In the genomic region with DNA sequence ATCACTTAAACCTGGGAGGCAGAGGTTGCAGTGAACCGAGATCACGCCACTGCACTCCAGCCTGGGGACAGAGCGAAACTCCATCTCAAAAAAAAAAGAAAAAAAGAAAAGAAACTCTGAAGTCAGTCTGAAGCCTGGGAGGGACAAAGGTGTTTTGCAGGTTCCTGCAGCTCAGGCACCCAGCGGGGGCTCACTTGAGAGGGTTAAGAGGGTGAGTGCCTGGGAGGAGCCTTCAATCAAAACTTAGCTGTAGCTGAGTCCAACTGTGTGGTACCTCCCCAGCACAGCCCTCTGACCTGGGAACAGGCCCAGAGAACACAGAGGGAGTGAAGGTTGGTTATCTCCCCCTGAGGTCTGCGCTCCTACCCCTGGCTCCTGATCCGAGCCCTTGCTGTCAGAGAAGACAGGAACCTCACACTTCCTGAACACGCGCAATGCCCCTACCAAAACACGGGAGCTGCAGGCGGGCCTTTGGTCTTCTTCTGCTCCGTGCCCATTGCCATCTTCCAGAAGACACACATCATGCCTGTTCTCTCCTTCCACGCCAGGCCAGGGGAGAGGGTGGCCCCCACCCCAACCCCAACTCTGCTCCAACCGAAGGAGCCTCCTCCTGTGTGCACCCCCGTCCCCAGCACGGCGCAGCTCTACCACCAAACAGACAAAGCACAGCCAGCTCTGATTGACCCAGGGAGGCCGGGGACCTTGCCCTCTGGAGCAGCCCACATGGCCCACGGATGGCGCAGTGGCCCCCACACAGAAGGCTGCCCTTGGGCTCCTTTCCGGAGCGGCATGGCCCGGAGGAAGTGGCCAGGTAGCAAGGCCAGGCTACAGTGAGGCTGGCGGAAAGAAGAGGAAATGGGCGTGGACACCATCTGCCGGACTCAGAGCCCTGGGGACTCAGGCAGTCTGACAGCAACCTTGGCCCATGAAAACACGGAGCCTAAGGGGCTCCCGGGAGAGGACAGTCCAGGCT, we compare ENCODE assay signal across 13 cellular contexts. TPM values are rescaled to one million over a fixed set of nuclear protein-coding genes. Genes with fewer than 3 reads are reported as not detected.
DNase-seq lines count a peak whose midpoint lies in the region; ATAC-seq and TF ChIP-seq lines count a peak whose summit lies in the region.
"Had no signal": no experiment of that assay in that cellular context is flagged by ENCODE, and none has a peak within 500 bp of the region (broad histone marks: within the 10 kb centered on the region; RNA-seq: fewer than 3 reads in every experiment).

No MANE protein-coding gene starts in this region.

- H3K27ac Mint-ChIP-seq in H9 = no peak overlapping the region; a peak in 1 of 7 replicates

- no peak overlapping the region for H4K8ac ChIP-seq in H9 (replicated peaks; ENCODE audit: insufficient read length, low read depth, low read length)

- WGBS in right cardiac atrium = 44% methylated on average over 27 of the region's 27 CpGs
- no CpG with 5 or more reads among the region's 27 CpGs for WGBS in H9 (ENCODE audit: extremely low coverage, insufficient read length, low lambda C conversion rate)

- no peak overlapping the region for H3K23ac ChIP-seq in H9 (ENCODE audit: insufficient read length, low read depth, low read length)

- H3K18ac ChIP-seq in H9 (ENCODE audit: insufficient read length, low read depth, low read length) = no peak overlapping the region

- no peak overlapping the region for H3K9ac ChIP-seq in H9 (ENCODE audit: extremely low read depth, insufficient read length, low read length)

- H3K9me3 Mint-ChIP-seq in H9 = no peaks in the 10 kb centered on the region; a peak in 2 of 5 replicates

- peak; percentile 51 for ATAC-seq in Right ventricle myocardium superior (ENCODE audit: poor library complexity)
- ATAC-seq in right cardiac atrium = peak; percentile 36 to 69
- ATAC-seq in upper lobe of right lung = peak; percentile 17

- no peaks in the 10 kb centered on the region for H3K9me3 ChIP-seq in left ventricle myocardium inferior (replicated peaks)
- H3K9me3 ChIP-seq in right cardiac atrium (ENCODE audit: control insufficient read depth, low read length) = no peaks in the 10 kb centered on the region
- H3K9me3 ChIP-seq in upper lobe of right lung = no peaks in the 10 kb centered on the region
- no peaks in the 10 kb centered on the region for H3K9me3 ChIP-seq in H9 (ENCODE audit: control insufficient read depth, low read depth, low read length)

- no peaks in the 10 kb centered on the region for H3K36me3 Mint-ChIP-seq in H9 (ENCODE audit: insufficient read depth in 1 of 3, low read depth in 3 of 3)
- H3K36me3 Mint-ChIP-seq: CD4-positive, CD25-positive, alpha-beta regulatory T cell had no signal

- H3K4me3 ChIP-seq in left ventricle myocardium inferior (no peak overlapping the region), right cardiac atrium (ENCODE audit: low read length) (no peak overlapping the region), upper lobe of right lung (no peak overlapping the region)

- no peaks in the 10 kb centered on the region for H3K36me3 ChIP-seq in left ventricle myocardium inferior
- no peaks in the 10 kb centered on the region for H3K36me3 ChIP-seq in upper lobe of right lung

- H3T11ph ChIP-seq in H9 (ENCODE audit: low read length) = no peak overlapping the region

- H3K4me1 Mint-ChIP-seq in H9 = peaks cover 4 to 22% of the 10 kb centered on the region in 2 experiments; a peak in 3 of 4 replicates

- H3K56ac ChIP-seq in H9 (ENCODE audit: insufficient read length, low read depth, low read length) = no peak overlapping the region

- H3K79me2 ChIP-seq in H9 (ENCODE audit: insufficient read depth, low read length) = no peaks in the 10 kb centered on the region

- no peak overlapping the region for H4K91ac ChIP-seq in H9 (ENCODE audit: insufficient read length, low read depth, low read length)

- H3K27me3 ChIP-seq in left ventricle myocardium inferior (ENCODE audit: low read depth) = peaks cover 83% of the 10 kb centered on the region
- no peaks in the 10 kb centered on the region for H3K27me3 ChIP-seq in right cardiac atrium (ENCODE audit: control insufficient read depth, insufficient read depth)
- H3K27me3 ChIP-seq in upper lobe of right lung = peaks cover 20% of the 10 kb centered on the region
- no peaks in the 10 kb centered on the region; the same call in 1 of the 2 replicates for H3K27me3 ChIP-seq in H9 (ENCODE audit: insufficient read depth, low read length)

- no peak overlapping the region for H2BK15ac ChIP-seq in H9 (ENCODE audit: low read depth, low read length)

- H4K5ac ChIP-seq in H9 (ENCODE audit: insufficient read length, low read depth, low read length) = no peak overlapping the region

- no peak overlapping the region for H3K4ac ChIP-seq in H9 (ENCODE audit: low read depth, low read length)

- H4K20me1 ChIP-seq in H9 (ENCODE audit: control insufficient read depth, insufficient read depth, insufficient read length) = no peaks in the 10 kb centered on the region

- no peak for TF ChIP-seq CTCF in left ventricle myocardium inferior (IDR thresholded peaks at IDR 0.05; ENCODE audit: borderline replicate concordance)
- TF ChIP-seq CTCF in upper lobe of right lung (IDR thresholded peaks at IDR 0.05) = no peak
- no peak for TF ChIP-seq CTCF in H9 (conservative IDR thresholded peaks at IDR 0.05)

- no peaks in the 10 kb centered on the region for H3K79me1 ChIP-seq in H9 (ENCODE audit: insufficient read depth, low read depth, low read length, poor library complexity, severe bottlenecking)

- peaks cover 39% of the 10 kb centered on the region for H3K27me3 Mint-ChIP-seq in H9 (ENCODE audit: low read depth)

- no peak overlapping the region for H2AK5ac ChIP-seq in H9 (ENCODE audit: insufficient read length, low read length)

- no peaks in the 10 kb centered on the region for H3K23me2 ChIP-seq in H9 (ENCODE audit: insufficient read length, low read depth, low read length, poor library complexity, severe bottlenecking)

- H2BK20ac ChIP-seq in H9 (ENCODE audit: low read depth, low read length, poor library complexity, severe bottlenecking) = no peak overlapping the region

- peaks cover 13% of the 10 kb centered on the region for H3K4me1 ChIP-seq in left ventricle myocardium inferior
- no peaks in the 10 kb centered on the region for H3K4me1 ChIP-seq in right cardiac atrium (ENCODE audit: control insufficient read depth, insufficient read depth, low read length)
- H3K4me1 ChIP-seq in upper lobe of right lung = no peaks in the 10 kb centered on the region
- no peaks in the 10 kb centered on the region for H3K4me1 ChIP-seq in H9 (ENCODE audit: insufficient read depth, low read length)

- no peak overlapping the region for H3K27ac ChIP-seq in left ventricle myocardium inferior (replicated peaks)
- no peak overlapping the region for H3K27ac ChIP-seq in right cardiac atrium (ENCODE audit: low read length)
- H3K27ac ChIP-seq in upper lobe of right lung = no peak overlapping the region
- no peak overlapping the region for H3K27ac ChIP-seq in H9 (ENCODE audit: insufficient read length, low read depth, low read length)

- no peak overlapping the region for H2AFZ ChIP-seq in H9 (ENCODE audit: low read length)

- no peak overlapping the region for H2BK12ac ChIP-seq in H9 (ENCODE audit: insufficient read length, low read depth, low read length)

- intact Hi-C loops in Right ventricle myocardium superior (cut with DNase I) = no loop called here
- intact Hi-C loops in left ventricle myocardium inferior (cut with micrococcal nuclease) = no loop called here
- intact Hi-C loops in right cardiac atrium (cut with DNase I) = no loop called here
- intact Hi-C loops in upper lobe of right lung (cut with DNase I) = no loop called here

- H2BK5ac ChIP-seq in H9 (ENCODE audit: insufficient read length, low read length) = no peak overlapping the region

- H3K4me2 ChIP-seq in H9 (ENCODE audit: insufficient read depth, insufficient read length, low read length) = no peak overlapping the region

- no peak overlapping the region for H3K14ac ChIP-seq in H9 (ENCODE audit: insufficient read depth, low read length)

- no peak overlapping the region for H2BK120ac ChIP-seq in H9 (ENCODE audit: low read depth, low read length, poor library complexity, severe bottlenecking)

- no peak for DNase-seq in Right ventricle myocardium superior
- no peak for DNase-seq in left ventricle myocardium inferior
- DNase-seq in UCSD-AML1 (lab: John Stamatoyannopoulos, UW; ENCODE audit: unreplicated experiment) = peak; percentile 68
- peak in 2 of 3 donors; percentile 1 to 42 for DNase-seq in right cardiac atrium
- no peak for DNase-seq in upper lobe of right lung
- DNase-seq in NCI-H345 (lab: John Stamatoyannopoulos, UW) = no peak
- DNase-seq in H9 = no peak
- DNase-seq in HPDE6-E6E7 (ENCODE audit: extremely low spot score) = no peak
- DNase-seq: activated CD4-positive, alpha-beta T cell treated with anti-CD3 and anti-CD28 coated beads for 1 hour; amniotic stem cell; NCI-H446 treated with DMSO at 0.1 percent for 48 hours; SHP77 had no signal

- H3K4me3 Mint-ChIP-seq in H9 = no peak overlapping the region
- H3K4me3 Mint-ChIP-seq: CD4-positive, CD25-positive, alpha-beta regulatory T cell had no signal

RNA-seq across cellular contexts. Expression of a gene that starts 20.2 kb away (rescaled TPM):
- total RNA-seq in Right ventricle myocardium superior = 23.5 TPM
- total RNA-seq in left ventricle myocardium inferior = 21.3 TPM
- 10 to 100 TPM; 17.5 to 25.1 (median 21.2) TPM for total RNA-seq in right cardiac atrium
- 19.6 TPM for polyA plus RNA-seq in right cardiac atrium
- total RNA-seq in upper lobe of right lung = 44.5 TPM
- 69.7 and 78.2 TPM in 2 replicates for total RNA-seq in H9 (2021)

Comparison
In these comparisons a context has a peak if more than half of its experiments do, and no peak if none do; other contexts are left out.
1. DNase-seq: peak in UCSD-AML1 (single experiment) and right cardiac atrium (2 of 3); none in Right ventricle myocardium superior (single experiment), left ventricle myocardium inferior (single experiment), upper lobe of right lung (single experiment), NCI-H345 (single experiment), H9 (single experiment) and HPDE6-E6E7 (single experiment).
2. Peak in every context shown above with its lines, with median percentiles within 50 percentile points of each other: ATAC-seq.